Comparison of ENCODE assay signal across 9 cellular contexts in the genomic region with DNA sequence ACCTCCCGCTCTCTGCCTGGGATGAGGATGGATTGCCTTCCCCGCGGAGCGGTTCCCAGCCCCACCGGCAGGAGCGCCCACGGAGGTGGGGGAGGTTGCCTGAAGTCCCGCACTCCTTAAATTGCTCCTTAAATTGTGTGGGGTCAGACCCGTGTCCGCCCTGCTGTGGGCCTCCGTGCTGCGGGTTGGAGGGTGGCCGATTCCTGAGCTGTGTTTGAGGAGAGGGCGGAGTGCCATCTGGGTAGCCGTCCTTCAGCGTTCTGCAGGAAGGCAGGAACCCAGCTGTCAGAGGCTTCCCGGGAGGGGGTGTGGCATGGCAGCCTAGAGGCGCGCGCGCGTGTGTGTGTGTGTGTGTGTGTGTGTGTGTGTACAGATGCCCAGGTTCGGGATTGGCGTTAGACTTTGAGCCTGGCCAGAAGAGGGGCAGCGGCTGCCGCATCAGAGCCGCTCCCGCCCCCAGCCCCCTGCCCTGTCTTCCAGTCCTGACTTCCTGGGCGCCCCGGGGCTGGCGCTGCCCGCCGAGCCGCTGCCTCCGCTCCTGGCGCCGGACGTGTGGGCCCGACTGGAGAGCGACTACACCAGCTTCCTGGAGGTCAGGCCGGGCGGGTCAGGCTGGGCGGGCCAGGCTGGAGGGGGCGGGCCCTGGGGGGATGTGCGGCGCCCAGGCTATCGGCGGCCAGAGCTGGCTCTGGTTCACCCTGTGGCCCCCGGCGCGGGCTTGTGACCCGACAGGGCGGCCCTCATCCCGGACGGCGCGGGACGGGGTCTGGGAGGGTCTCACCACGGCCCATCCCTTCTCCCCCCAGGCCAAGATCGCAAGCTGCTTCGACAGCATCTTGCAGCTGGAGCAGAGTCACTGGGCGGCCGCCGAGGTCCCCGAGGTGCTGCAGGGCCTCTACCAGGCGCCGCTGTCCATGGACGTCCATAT. TPM values are rescaled to one million over a fixed set of nuclear protein-coding genes. Genes with fewer than 3 reads are reported as not detected.
DNase-seq lines count a peak whose midpoint lies in the region; ATAC-seq and TF ChIP-seq lines count a peak whose summit lies in the region.
"Had no signal": no experiment of that assay in that cellular context is flagged by ENCODE, and none has a peak within 500 bp of the region (broad histone marks: within the 10 kb centered on the region; RNA-seq: fewer than 3 reads in every experiment).

No MANE protein-coding gene starts in this region.

- H3K4me3 Mint-ChIP-seq in WTC11: peak overlapping the region; percentile 56

- no peaks in the 10 kb centered on the region for H3K9me3 Mint-ChIP-seq in WTC11

- DNase-seq in DMS 273 (lab: John Stamatoyannopoulos, UW; ENCODE audit: unreplicated experiment) (peak; percentile 96), NCI-H1092 treated with DMSO at 0.1 percent for 48 hours (lab: John Stamatoyannopoulos, UW) (peak; percentile 27), WTC11 (ENCODE audit: low spot score) (peak; percentile 46), iris pigment epithelial cell (ENCODE audit: low read depth) (peak; percentile 40), T1000 (lab: John Stamatoyannopoulos, UW) (no peak)
- no peak for DNase-seq in activated T-cell treated with anti-CD3 and anti-CD28 coated beads, Interleukin-2, amount 50 U/mL, for 48 hours

- no peaks in the 10 kb centered on the region for H3K36me3 Mint-ChIP-seq in WTC11

- ATAC-seq in WTC11 (0 out of 2 replicates have a peak, but pooled peaks have one; percentile 4), HG02981 (IDR thresholded peaks at IDR 0.05; ENCODE audit: unreplicated experiment) (no peak), GM18517 (IDR thresholded peaks at IDR 0.05; ENCODE audit: unreplicated experiment) (no peak)

- CTCF ChIA-PET in WTC11 (lab: Charles Lee): interaction anchor here (0.5 to 6.3 kb wide), 27 partner anchors 8 to 419 kb away, joined by 3 to 199 read pairs (median 15); a partner anchor contains a TSS

- no peak for TF ChIP-seq CTCF in WTC11 (IDR thresholded peaks at IDR 0.05)

- H3K27ac Mint-ChIP-seq in WTC11: no peak overlapping the region

- POLR2A ChIA-PET in WTC11 (lab: Charles Lee): no interaction called here

- H3K4me1 Mint-ChIP-seq in WTC11: peaks cover 22% of the 10 kb centered on the region

- H3K27me3 Mint-ChIP-seq in WTC11 (ENCODE audit: low read depth): peaks cover 54% of the 10 kb centered on the region

TF ChIP-seq in WTC11, 78 proteins besides CTCF, POLR2A, EP300 and RAD21:
- TF ChIP-seq CREB1 (CRISPR knock-in tag; IDR thresholded peaks at IDR 0.05) (no peak), GABPB1 (CRISPR knock-in tag; IDR thresholded peaks at IDR 0.05) (peak; percentile 29; the same call in 1 of the 2 replicates), ZNF263 (CRISPR knock-in tag; IDR thresholded peaks at IDR 0.05; ENCODE audit: low read depth) (no peak), ZNF121 (CRISPR knock-in tag; IDR thresholded peaks at IDR 0.05) (peak; percentile 75; the same call in 1 of the 2 replicates)
- TF ChIP-seq, protein P1, sequence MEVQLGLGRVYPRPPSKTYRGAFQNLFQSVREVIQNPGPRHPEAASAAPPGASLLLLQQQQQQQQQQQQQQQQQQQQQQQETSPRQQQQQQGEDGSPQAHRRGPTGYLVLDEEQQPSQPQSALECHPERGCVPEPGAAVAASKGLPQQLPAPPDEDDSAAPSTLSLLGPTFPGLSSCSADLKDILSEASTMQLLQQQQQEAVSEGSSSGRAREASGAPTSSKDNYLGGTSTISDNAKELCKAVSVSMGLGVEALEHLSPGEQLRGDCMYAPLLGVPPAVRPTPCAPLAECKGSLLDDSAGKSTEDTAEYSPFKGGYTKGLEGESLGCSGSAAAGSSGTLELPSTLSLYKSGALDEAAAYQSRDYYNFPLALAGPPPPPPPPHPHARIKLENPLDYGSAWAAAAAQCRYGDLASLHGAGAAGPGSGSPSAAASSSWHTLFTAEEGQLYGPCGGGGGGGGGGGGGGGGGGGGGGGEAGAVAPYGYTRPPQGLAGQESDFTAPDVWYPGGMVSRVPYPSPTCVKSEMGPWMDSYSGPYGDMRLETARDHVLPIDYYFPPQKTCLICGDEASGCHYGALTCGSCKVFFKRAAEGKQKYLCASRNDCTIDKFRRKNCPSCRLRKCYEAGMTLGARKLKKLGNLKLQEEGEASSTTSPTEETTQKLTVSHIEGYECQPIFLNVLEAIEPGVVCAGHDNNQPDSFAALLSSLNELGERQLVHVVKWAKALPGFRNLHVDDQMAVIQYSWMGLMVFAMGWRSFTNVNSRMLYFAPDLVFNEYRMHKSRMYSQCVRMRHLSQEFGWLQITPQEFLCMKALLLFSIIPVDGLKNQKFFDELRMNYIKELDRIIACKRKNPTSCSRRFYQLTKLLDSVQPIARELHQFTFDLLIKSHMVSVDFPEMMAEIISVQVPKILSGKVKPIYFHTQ (CRISPR knock-in tag; IDR thresholded peaks at IDR 0.05): no peak
- TF ChIP-seq, protein P2, sequence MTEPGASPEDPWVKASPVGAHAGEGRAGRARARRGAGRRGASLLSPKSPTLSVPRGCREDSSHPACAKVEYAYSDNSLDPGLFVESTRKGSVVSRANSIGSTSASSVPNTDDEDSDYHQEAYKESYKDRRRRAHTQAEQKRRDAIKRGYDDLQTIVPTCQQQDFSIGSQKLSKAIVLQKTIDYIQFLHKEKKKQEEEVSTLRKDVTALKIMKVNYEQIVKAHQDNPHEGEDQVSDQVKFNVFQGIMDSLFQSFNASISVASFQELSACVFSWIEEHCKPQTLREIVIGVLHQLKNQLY (CRISPR knock-in tag; IDR thresholded peaks at IDR 0.05): no peak
TF ChIP-seq in WTC11: peak in this region for 2.

RNA-seq across cellular contexts. Expression of a gene that starts 9.2 kb away (rescaled TPM):
- 0.21 to 0.42 TPM (median 0.30 TPM) in 3 replicates for total RNA-seq in WTC11 (2021)
- total RNA-seq: mononuclear cell had no signal

RNA-seq across cellular contexts. Expression of a gene that starts 19.5 kb away (rescaled TPM):
- 19.6 to 25.2 TPM (median 24.1 TPM) in 3 replicates for total RNA-seq in WTC11 (2021)

RNA-seq across cellular contexts. Expression of a gene that starts 19.7 kb away (rescaled TPM):
- not detected in 3 replicates for total RNA-seq in WTC11 (2021)
- total RNA-seq: mononuclear cell had no signal

RNA-seq across cellular contexts. Expression of a gene that starts 46.4 kb away (rescaled TPM):
- 87.1 to 96.9 TPM (median 87.3 TPM) in 3 replicates for total RNA-seq in WTC11 (2021)

Comparison
In these comparisons a context has a peak if more than half of its experiments do, and no peak if none do; other contexts are left out.
1. DNase-seq: peak in DMS 273 (single experiment), NCI-H1092 treated with DMSO at 0.1 percent for 48 hours (single experiment), WTC11 (single experiment) and iris pigment epithelial cell (single experiment); none in T1000 (single experiment) and activated T-cell treated with anti-CD3 and anti-CD28 coated beads, Interleukin-2, amount 50 U/mL, for 48 hours (0 of 2).